In genomic region chr5:96930058-96930457, GRCh38 we compare ENCODE assay signal across 24 cellular contexts. TPM values are rescaled to one million over a fixed set of nuclear protein-coding genes. Genes with fewer than 3 reads are reported as not detected.
DNase-seq lines count a peak whose midpoint lies in the region; ATAC-seq and TF ChIP-seq lines count a peak whose summit lies in the region.
"Had no signal": no experiment of that assay in that cellular context is flagged by ENCODE, and none has a peak within 500 bp of the region (broad histone marks: within the 10 kb centered on the region; RNA-seq: fewer than 3 reads in every experiment).

No MANE protein-coding gene starts in this region.

- H3K27ac ChIP-seq in OCI-LY7 (ENCODE audit: low read depth, low read length, poor library complexity, severe bottlenecking) (no peak overlapping the region), sigmoid colon (no peak overlapping the region)
- H3K27ac ChIP-seq: BLaER1, dorsolateral prefrontal cortex, neutrophil, prostate gland, SJSA1 had no signal

- H3K9me2 ChIP-seq in OCI-LY7 (ENCODE audit: insufficient read depth, low read length): no peaks in the 10 kb centered on the region

- ATAC-seq in activated naive CD8-positive, alpha-beta T cell treated with anti-CD3 and anti-CD28 coated beads, Interleukin-2, amount 50 U/mL, for 24 hours: no peak

- no peak for TF ChIP-seq POLR2A in erythroblast (IDR thresholded peaks at IDR 0.05; ENCODE audit: low read length)
- no peak for TF ChIP-seq POLR2A in sigmoid colon (IDR thresholded peaks at IDR 0.05)

- H4K20me1 ChIP-seq in OCI-LY7 (ENCODE audit: insufficient read depth, low read length): no peaks in the 10 kb centered on the region
- H4K20me1 ChIP-seq: BLaER1 had no signal

- no peak overlapping the region for H2AFZ ChIP-seq in OCI-LY7 (ENCODE audit: low read length)

- TF ChIP-seq CTCF in OCI-LY7 (conservative IDR thresholded peaks at IDR 0.05; ENCODE audit: low read length) (no peak), sigmoid colon (IDR thresholded peaks at IDR 0.05) (no peak)

- peak overlapping the region; percentile 34 for H3K27ac Mint-ChIP-seq in activated naive CD8-positive, alpha-beta T cell
- H3K27ac Mint-ChIP-seq in activated naive CD8-positive, alpha-beta T cell treated with anti-CD3 and anti-CD28 coated beads, Interleukin-2, amount 50 U/mL, for 24 hours: no peak overlapping the region
- H3K27ac Mint-ChIP-seq: activated naive CD4-positive, alpha-beta T cell treated with anti-CD3 and anti-CD28 coated beads for 36 hours had no signal

- peaks cover 28% of the 10 kb centered on the region for H3K79me2 ChIP-seq in OCI-LY7 (ENCODE audit: insufficient read depth, low read depth, low read length)

- H3K4me2 ChIP-seq in OCI-LY7 (ENCODE audit: low read length): peak overlapping the region; percentile 95

- POLR2A ChIA-PET in OCI-LY7 (lab: Charles Lee): interaction anchor here (0.6 to 3.1 kb wide), 4 partner anchors 32 to 122 kb away, joined by 3 to 24 read pairs (median 10); partner anchors contain the start of genes ERAP1 and ERAP2

- peaks cover 74% of the 10 kb centered on the region for H3K4me1 Mint-ChIP-seq in activated naive CD8-positive, alpha-beta T cell (ENCODE audit: low read depth)
- H3K4me1 Mint-ChIP-seq in activated naive CD8-positive, alpha-beta T cell treated with anti-CD3 and anti-CD28 coated beads, Interleukin-2, amount 50 U/mL, for 24 hours: peaks cover 64% of the 10 kb centered on the region

- H3K4me1 ChIP-seq in OCI-LY7 (ENCODE audit: insufficient read depth, low read length, poor library complexity, severe bottlenecking) (peaks cover 59% of the 10 kb centered on the region), sigmoid colon (peaks cover 1 to 18% (median 13%) of the 10 kb centered on the region in 4 donors)

- H3K36me3 ChIP-seq in OCI-LY7 (ENCODE audit: insufficient read depth, low read length): no peaks in the 10 kb centered on the region; the same call in 1 of the 2 replicates
- no peaks in the 10 kb centered on the region for H3K36me3 ChIP-seq in sigmoid colon
- H3K36me3 ChIP-seq: BLaER1, HAP-1, neutrophil, prostate gland, SJSA1 had no signal

- H3K36me3 Mint-ChIP-seq in activated naive CD8-positive, alpha-beta T cell: peaks cover 7% of the 10 kb centered on the region
- H3K36me3 Mint-ChIP-seq in activated naive CD8-positive, alpha-beta T cell treated with anti-CD3 and anti-CD28 coated beads, Interleukin-2, amount 50 U/mL, for 24 hours (ENCODE audit: low read depth): peaks cover 4% of the 10 kb centered on the region

- CTCF ChIA-PET in OCI-LY7 (lab: Charles Lee; ENCODE audit: unreplicated experiment): no interaction called here

- no peaks in the 10 kb centered on the region for H3K9me3 ChIP-seq in OCI-LY7 (ENCODE audit: low read length)
- no peaks in the 10 kb centered on the region for H3K9me3 ChIP-seq in sigmoid colon
- H3K9me3 ChIP-seq: BLaER1, HAP-1, neutrophil, prostate gland, SJSA1 had no signal

- no peak overlapping the region for H3K4me3 ChIP-seq in OCI-LY7 (ENCODE audit: low read depth, low read length, poor library complexity, severe bottlenecking)
- no peak overlapping the region for H3K4me3 ChIP-seq in sigmoid colon
- H3K4me3 ChIP-seq: BLaER1, HAP-1, lung, prostate gland, SJSA1 had no signal

- BruUV-seq in OCI-LY7 (replicated peaks; lab: Mats Ljungman, UMichigan): no TSS peak

- H3K27me3 ChIP-seq in sigmoid colon: no peaks in the 10 kb centered on the region
- H3K27me3 ChIP-seq: BLaER1, dorsolateral prefrontal cortex, neutrophil, SJSA1 had no signal

- 90 to 94% methylated on average over 3 of the region's 3 CpGs for WGBS in sigmoid colon, 2 donors

- intact Hi-C loops in OCI-LY7 (cut with micrococcal nuclease; ENCODE audit: unreplicated experiment): loop anchor here (5.0 kb wide), 1 partner anchor 232 kb away; no protein-coding TSS in a partner anchor
- intact Hi-C loops in sigmoid colon (cut with DNase I): loop anchor here (5.0 kb wide), 2 partner anchors 268 to 1842 kb away; partner anchors contain the start of genes CAST and RGMB

- H3K9me3 Mint-ChIP-seq in activated naive CD8-positive, alpha-beta T cell (ENCODE audit: low read depth): no peaks in the 10 kb centered on the region
- H3K9me3 Mint-ChIP-seq in activated naive CD8-positive, alpha-beta T cell treated with anti-CD3 and anti-CD28 coated beads, Interleukin-2, amount 50 U/mL, for 24 hours: no peaks in the 10 kb centered on the region
- H3K9me3 Mint-ChIP-seq: activated naive CD4-positive, alpha-beta T cell treated with anti-CD3 and anti-CD28 coated beads for 36 hours had no signal

- no peak for TF ChIP-seq EP300 in sigmoid colon (IDR thresholded peaks at IDR 0.05)

- H3K27me3 Mint-ChIP-seq in activated naive CD8-positive, alpha-beta T cell: no peaks in the 10 kb centered on the region
- no peaks in the 10 kb centered on the region for H3K27me3 Mint-ChIP-seq in activated naive CD8-positive, alpha-beta T cell treated with anti-CD3 and anti-CD28 coated beads, Interleukin-2, amount 50 U/mL, for 24 hours

- no peak overlapping the region for H3K4me3 Mint-ChIP-seq in activated naive CD8-positive, alpha-beta T cell
- H3K4me3 Mint-ChIP-seq in activated naive CD8-positive, alpha-beta T cell treated with anti-CD3 and anti-CD28 coated beads, Interleukin-2, amount 50 U/mL, for 24 hours: no peak overlapping the region
- H3K4me3 Mint-ChIP-seq: activated naive CD4-positive, alpha-beta T cell treated with anti-CD3 and anti-CD28 coated beads for 36 hours had no signal

- DNase-seq in activated naive CD8-positive, alpha-beta T cell treated with anti-CD3 and anti-CD28 coated beads, Interleukin-2, amount 50 U/mL, for 24 hours: no peak
- no peak for DNase-seq in OCI-LY7 (ENCODE audit: low spot score)
- peak; percentile 83 to 91 for DNase-seq in erythroblast (lab: John Stamatoyannopoulos, UW)
- DNase-seq in NCI-H82 (lab: John Stamatoyannopoulos, UW): no peak
- no peak for DNase-seq in GM19240 (ENCODE audit: insufficient read length, low spot score)
- DNase-seq in sigmoid colon: no peak
- no peak for DNase-seq in globus pallidus (ENCODE audit: low spot score)
- DNase-seq: activated CD4-positive, alpha-beta T cell treated with anti-CD3 and anti-CD28 coated beads for 4 hours; activated naive CD4-positive, alpha-beta T cell treated with anti-CD3 and anti-CD28 coated beads for 36 hours; activated T-cell treated with anti-CD3 and anti-CD28 coated beads, Interleukin-2, amount 50 U/mL, for 48 hours; anterior cingulate cortex; central memory CD4-positive, alpha-beta T cell; dorsolateral prefrontal cortex; kidney glomerular epithelial cell; NCI-H1105 treated with DMSO at 0.1 percent for 48 hours; NCI-H2081 treated with DMSO at 0.1 percent for 48 hours; T-helper 1 cell had no signal

RNA-seq across cellular contexts. Expression of gene LNPEP, which starts 5.8 kb away (rescaled TPM):
- total RNA-seq in OCI-LY7 (2014; rRNA removed; shearing (Covaris generic)): 68.5 and 79.1 TPM in 2 replicates
- total RNA-seq in OCI-LY7 (2022): 116 and 139 TPM in 2 replicates
- total RNA-seq in sigmoid colon: 10 to 100 TPM; 45.2 to 68.1 (median 59.0) TPM
- 10 to 100 TPM in 1 of 3 donors, 1 to 10 TPM in 2; 1.4 to 12.7 (median 1.8) TPM for polyA plus RNA-seq in sigmoid colon

RNA-seq across cellular contexts. Expression of gene ERAP2, which starts 53.8 kb away (rescaled TPM):
- 29.3 and 35.6 TPM in 2 replicates for total RNA-seq in OCI-LY7 (2014; rRNA removed; shearing (Covaris generic))
- total RNA-seq in OCI-LY7 (2022) (19.5 and 26.2 TPM in 2 replicates), sigmoid colon (10 to 100 TPM in 1 of 4 donors, 1 to 10 TPM in 3; 7.7 to 10.7 (median 8.2) TPM)
- polyA plus RNA-seq in sigmoid colon: 10 to 100 TPM in 1 of 3 donors, under 1 TPM in 2; 0.60 to 44.9 (median 0.92) TPM

Comparison
In these comparisons a context has a peak if more than half of its experiments do, and no peak if none do; other contexts are left out.
1. DNase-seq: peak in erythroblast (2 of 2); none in activated naive CD8-positive, alpha-beta T cell treated with anti-CD3 and anti-CD28 coated beads, Interleukin-2, amount 50 U/mL, for 24 hours (single experiment), OCI-LY7 (single experiment), NCI-H82 (single experiment), GM19240 (single experiment), sigmoid colon (single experiment) and globus pallidus (single experiment).